In the genomic region with DNA sequence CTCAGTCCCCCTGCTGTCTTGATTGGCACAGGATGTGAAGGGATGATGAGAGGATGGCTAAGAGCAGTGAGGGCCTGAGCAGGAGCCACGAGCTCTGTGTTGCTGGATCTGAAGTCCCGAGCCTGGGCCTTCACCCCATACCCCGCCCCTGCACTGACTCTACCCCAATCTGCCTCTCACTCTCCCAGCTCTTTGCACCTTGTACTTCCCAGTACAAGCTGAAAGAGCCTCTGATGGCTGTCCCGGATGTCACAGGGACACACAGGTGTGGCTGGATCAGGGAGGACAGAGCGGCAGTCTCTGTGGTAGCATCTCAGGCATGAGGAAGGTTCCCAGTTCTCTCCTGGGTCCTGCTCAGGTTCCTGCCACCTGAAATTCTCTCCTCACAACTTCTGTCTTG, we compare ENCODE assay signal across 18 cellular contexts.
A peak's percentile ranks its signal among the peaks of the same experiment; 100 is the strongest.
DNase-seq lines count a peak whose midpoint lies in the region; ATAC-seq, FAIRE-seq and TF ChIP-seq lines count a peak whose summit lies in the region.
"Had no signal": no experiment of that assay in that cellular context is flagged by ENCODE, and none has a peak within 500 bp of the region (broad histone marks: within the 10 kb centered on the region; RNA-seq: fewer than 3 reads in every experiment).

No MANE protein-coding gene starts in this region.

- H3K9me1 ChIP-seq in IMR-90 (ENCODE audit: insufficient read depth, low read length) = peaks cover 11% of the 10 kb centered on the region

- no peak overlapping the region for H2BK15ac ChIP-seq in IMR-90 (ENCODE audit: low read depth, low read length)

- H3K23ac ChIP-seq in IMR-90 (ENCODE audit: low read depth, low read length) = no peak overlapping the region

- intact Hi-C loops in IMR-90 (cut with micrococcal nuclease) (no loop called here), esophagus muscularis mucosa (cut with DNase I) (no loop called here), transverse colon (cut with DNase I; ENCODE audit: low total_unique reads) (no loop called here)

- H2AFZ ChIP-seq in IMR-90 (replicated peaks; ENCODE audit: low read length, poor library complexity) = no peak overlapping the region
- H2AFZ ChIP-seq in smooth muscle cell (ENCODE audit: low read depth) = no peak overlapping the region

- H4K91ac ChIP-seq in IMR-90 (ENCODE audit: insufficient read depth, low read depth, low read length) = no peak overlapping the region

- H3K9ac ChIP-seq in IMR-90 (ENCODE audit: low read depth, low read length) = no peak overlapping the region
- peak overlapping the region; percentile 79 for H3K9ac ChIP-seq in smooth muscle cell (ENCODE audit: low read depth)
- H3K9ac ChIP-seq: SK-N-SH had no signal

- no peaks in the 10 kb centered on the region for H3K79me1 ChIP-seq in IMR-90 (ENCODE audit: low read depth in 1 of 2, low read length in 2 of 2)

- DNase-seq in GM12891 (ENCODE audit: insufficient read length, low spot score) (peak; percentile 8), IMR-90 (no peak), esophagus muscularis mucosa (ENCODE audit: extremely low spot score) (peak; percentile 79), smooth muscle cell (lab: John Stamatoyannopoulos, UW; ENCODE audit: unreplicated experiment) (no peak), transverse colon (no peak), NCI-H1417 treated with DMSO at 0.1 percent for 48 hours (lab: John Stamatoyannopoulos, UW) (no peak)
- DNase-seq in NK-92 treated with Interleukin-12 subunit alpha and Interleukin-12 subunit beta, amount 100 ng/mL, for 24 hours (lab: John Stamatoyannopoulos, UW) = no peak
- DNase-seq: Calu3, DND-41, MG63, NCI-H1105 treated with DMSO at 0.1 percent for 48 hours, NCI-H2029, NCI-H446, NCI-H526, SK-N-SH had no signal

- TF ChIP-seq RAD21 in IMR-90 (IDR thresholded peaks at IDR 0.05; ENCODE audit: low read length) = no peak

- H2AK5ac ChIP-seq in IMR-90 (ENCODE audit: low read depth, low read length) = peak overlapping the region; percentile 27; the same call in 1 of the 2 replicates

- TF ChIP-seq CTCF in IMR-90 (conservative IDR thresholded peaks at IDR 0.05; ENCODE audit: low read depth, low read length) (no peak), esophagus muscularis mucosa (IDR thresholded peaks at IDR 0.05) (no peak), smooth muscle cell (IDR thresholded peaks at IDR 0.05; ENCODE audit: borderline replicate concordance, insufficient read depth, poor library complexity, severe bottlenecking) (no peak), transverse colon (IDR thresholded peaks at IDR 0.05) (no peak)

- H3K4me2 ChIP-seq in IMR-90 (ENCODE audit: low read depth, low read length) (no peak overlapping the region), smooth muscle cell (peak overlapping the region; percentile 67)
- H3K4me2 ChIP-seq: SK-N-SH had no signal

- POLR2A ChIA-PET in IMR-90 (lab: Charles Lee; ENCODE audit: unreplicated experiment) = interaction anchor here (0.6 kb wide), 1 partner anchor 42 kb away, joined by 4 read pairs; no protein-coding TSS in a partner anchor

- H4K20me1 ChIP-seq in IMR-90 (ENCODE audit: insufficient read depth, low read length) (no peaks in the 10 kb centered on the region), smooth muscle cell (ENCODE audit: low read depth) (no peaks in the 10 kb centered on the region)

- H3K9me3 ChIP-seq in IMR-90 (ENCODE audit: control insufficient read depth, insufficient read depth, low read length) = no peaks in the 10 kb centered on the region
- H3K9me3 ChIP-seq in esophagus muscularis mucosa = no peaks in the 10 kb centered on the region
- H3K9me3 ChIP-seq in smooth muscle cell (replicated peaks; ENCODE audit: low read depth) = no peaks in the 10 kb centered on the region
- no peaks in the 10 kb centered on the region for H3K9me3 ChIP-seq in transverse colon
- H3K9me3 ChIP-seq: MG63, SK-N-SH had no signal

- CTCF ChIA-PET in IMR-90 (lab: Yijun Ruan, JAX) = interaction anchor here (1.7 kb wide), 1 partner anchor 12 kb away, joined by 5 read pairs; no protein-coding TSS in a partner anchor

- H2BK120ac ChIP-seq in IMR-90 (ENCODE audit: low read depth, low read length) = peak overlapping the region; percentile 37; the same call in 1 of the 2 replicates

- no peak for ATAC-seq in IMR-90 (ENCODE audit: low read depth)
- ATAC-seq: K562 had no signal

- no peak overlapping the region for H3K14ac ChIP-seq in IMR-90 (replicated peaks; ENCODE audit: low read depth, low read length)

- no peak overlapping the region for H4K5ac ChIP-seq in IMR-90 (ENCODE audit: low read depth, low read length)

- H3K56ac ChIP-seq in IMR-90 (ENCODE audit: extremely low read depth, insufficient read depth, low read length) = no peak overlapping the region

- no peak overlapping the region for H2BK5ac ChIP-seq in IMR-90 (ENCODE audit: low read depth, low read length, poor library complexity, severe bottlenecking)

- H3K4me1 ChIP-seq in IMR-90 (ENCODE audit: control insufficient read depth, insufficient read depth, low read length) = peaks cover 10% of the 10 kb centered on the region
- H3K4me1 ChIP-seq in esophagus muscularis mucosa = no peaks in the 10 kb centered on the region
- H3K4me1 ChIP-seq in smooth muscle cell (ENCODE audit: low read depth) = peaks cover 38% of the 10 kb centered on the region
- H3K4me1 ChIP-seq in transverse colon = no peaks in the 10 kb centered on the region

- dilution Hi-C loops in IMR-90 (cut with HindIII; ENCODE audit: low sequenced_read_pairs, unreplicated experiment) = no loop called here

- FAIRE-seq in GM12891 (lab: Jason Lieb, UNC) = no peak
- FAIRE-seq: GM19239, H54, K562 had no signal

- in situ Hi-C loops in IMR-90 (cut with MboI; ENCODE audit: low sequenced_read_pairs) (no loop called here), transverse colon (cut with MboI; ENCODE audit: low pct_ligation_motif_present in 1 of 4, low pct_unique_long_range_greater_than_20kb in 1 of 4, low sequenced_read_pairs in 3 of 4) (no loop called here)

- no peaks in the 10 kb centered on the region for H3K79me2 ChIP-seq in smooth muscle cell (ENCODE audit: low read depth)

- no peaks in the 10 kb centered on the region for H3K27me3 ChIP-seq in IMR-90 (ENCODE audit: control insufficient read depth, insufficient read depth, low read length)
- peaks cover 0 to 4% (median 0%) of the 10 kb centered on the region in 4 donors for H3K27me3 ChIP-seq in esophagus muscularis mucosa
- no peaks in the 10 kb centered on the region for H3K27me3 ChIP-seq in smooth muscle cell (ENCODE audit: low read depth)
- H3K27me3 ChIP-seq in transverse colon = no peaks in the 10 kb centered on the region
- H3K27me3 ChIP-seq: MG63 had no signal

- H3K4me3 ChIP-seq in IMR-90 (ENCODE audit: insufficient read depth, low read depth, low read length) (no peak overlapping the region), esophagus muscularis mucosa (no peak overlapping the region), smooth muscle cell (no peak overlapping the region), transverse colon (no peak overlapping the region)
- H3K4me3 ChIP-seq: K562, MG63 had no signal

- no peak for TF ChIP-seq POLR2A in GM12891 (IDR thresholded peaks at IDR 0.05; ENCODE audit: low read depth, low read length)
- TF ChIP-seq POLR2A in IMR-90 (IDR thresholded peaks at IDR 0.05; ENCODE audit: low read depth, low read length) = no peak
- TF ChIP-seq POLR2A in esophagus muscularis mucosa (IDR thresholded peaks at IDR 0.05; ENCODE audit: low read depth) = no peak
- TF ChIP-seq POLR2A in transverse colon (IDR thresholded peaks at IDR 0.05) = no peak

- no peak overlapping the region for H4K8ac ChIP-seq in IMR-90 (ENCODE audit: low read depth in 2 of 2, low read length in 2 of 2)

- H3K4ac ChIP-seq in IMR-90 (ENCODE audit: low read depth, low read length) = no peak overlapping the region; the same call in 1 of the 2 replicates

- no CpG with 5 or more reads among the region's 5 CpGs for WGBS in IMR-90 (ENCODE audit: extremely low coverage in 2 of 2, insufficient read length in 1 of 2), 2 experiments
- WGBS in esophagus muscularis mucosa = 100% methylated on average over 4 of the region's 5 CpGs
- 81% methylated on average over 5 of the region's 5 CpGs for WGBS in smooth muscle cell (ENCODE audit: low lambda C conversion rate)
- WGBS in transverse colon (ENCODE audit: low coverage in 1 of 2), 2 donors = 73% methylated on average over 5 of the region's 5 CpGs; no CpG with 5 or more reads in 1 of the 2 donors

- H2AK9ac ChIP-seq in IMR-90 (replicated peaks; ENCODE audit: low read depth, low read length, poor library complexity) = no peak overlapping the region

- H3K27ac ChIP-seq in IMR-90 (ENCODE audit: insufficient read depth, low read length) = no peak overlapping the region
- no peak overlapping the region for H3K27ac ChIP-seq in esophagus muscularis mucosa (replicated peaks in 1 of 4)
- peak overlapping the region; percentile 97 for H3K27ac ChIP-seq in smooth muscle cell (ENCODE audit: low read depth)
- no peak overlapping the region for H3K27ac ChIP-seq in transverse colon

- H3K18ac ChIP-seq in IMR-90 (ENCODE audit: low read depth, low read length) = no peak overlapping the region

- TF ChIP-seq EP300 in esophagus muscularis mucosa (IDR thresholded peaks at IDR 0.05) (no peak), transverse colon (IDR thresholded peaks at IDR 0.05; ENCODE audit: low read depth) (no peak)

- H2BK20ac ChIP-seq in IMR-90 (ENCODE audit: low read depth, low read length) = no peak overlapping the region

- peaks cover 26% of the 10 kb centered on the region for H3F3A ChIP-seq in smooth muscle cell (ENCODE audit: low read depth)

- H3K36me3 ChIP-seq in IMR-90 (ENCODE audit: control insufficient read depth, insufficient read depth, low read length) (no peaks in the 10 kb centered on the region), esophagus muscularis mucosa (no peaks in the 10 kb centered on the region), smooth muscle cell (ENCODE audit: low read depth) (no peaks in the 10 kb centered on the region), transverse colon (no peaks in the 10 kb centered on the region)
- H3K36me3 ChIP-seq: MG63 had no signal

- BruUV-seq in IMR-90 (replicated peaks; lab: Mats Ljungman, UMichigan) = no TSS peak

TF ChIP-seq in GM12891, 5 proteins besides CTCF, POLR2A, EP300 and RAD21:
- no peak for TF ChIP-seq SPI1 (IDR thresholded peaks at IDR 0.05; ENCODE audit: low read depth, low read length)

TF ChIP-seq in IMR-90, 13 proteins besides CTCF, POLR2A, EP300 and RAD21 (continues in another document):
- TF ChIP-seq FOS (IDR thresholded peaks at IDR 0.05; ENCODE audit: low read depth, low read length) (no peak), MAFK (IDR thresholded peaks at IDR 0.05; ENCODE audit: low read depth, low read length) (no peak), MXI1 (IDR thresholded peaks at IDR 0.05; ENCODE audit: borderline replicate concordance, low read depth, low read length) (no peak), ELK1 (IDR thresholded peaks at IDR 0.05; ENCODE audit: borderline replicate concordance, low read depth, low read length) (no peak)

Comparison
In these comparisons a context has a peak if more than half of its experiments do, and no peak if none do; other contexts are left out.
1. DNase-seq: peak in GM12891 (single experiment) and esophagus muscularis mucosa (single experiment); none in IMR-90 (single experiment), smooth muscle cell (single experiment), transverse colon (single experiment), NCI-H1417 treated with DMSO at 0.1 percent for 48 hours (single experiment) and NK-92 treated with Interleukin-12 subunit alpha and Interleukin-12 subunit beta, amount 100 ng/mL, for 24 hours (single experiment).